ENCODE assay signal across 14 cellular contexts in genomic region chr13:45773944-45774343, GRCh38.
DNase-seq lines count a peak whose midpoint lies in the region; FAIRE-seq and TF ChIP-seq lines count a peak whose summit lies in the region.
"Had no signal": no experiment of that assay in that cellular context is flagged by ENCODE, and none has a peak within 500 bp of the region (broad histone marks: within the 10 kb centered on the region; RNA-seq: fewer than 3 reads in every experiment).

No MANE protein-coding gene starts in this region.

- H2AFZ ChIP-seq in mesenchymal stem cell (ENCODE audit: low read depth, low read length): peak overlapping the region; percentile 65

- H3K79me1 ChIP-seq in mesenchymal stem cell (replicated peaks; ENCODE audit: low read length, poor library complexity, severe bottlenecking): no peaks in the 10 kb centered on the region

- H2BK120ac ChIP-seq in mesenchymal stem cell (ENCODE audit: low read depth, low read length): no peak overlapping the region

- H4K91ac ChIP-seq in mesenchymal stem cell (ENCODE audit: low read length): no peak overlapping the region

- H2BK5ac ChIP-seq in mesenchymal stem cell (ENCODE audit: low read depth, low read length, poor library complexity, severe bottlenecking): no peak overlapping the region

- TF ChIP-seq CTCF in HEK293 (tag by site-specific recombination; IDR thresholded peaks at IDR 0.05) (no peak), bronchial epithelial cell (IDR thresholded peaks at IDR 0.05; ENCODE audit: insufficient read depth, low read length, severe bottlenecking) (no peak), vagina (IDR thresholded peaks at IDR 0.05) (no peak)

- peak; percentile 7 for FAIRE-seq in bronchial epithelial cell (lab: Jason Lieb, UNC)
- FAIRE-seq: GM12891, GM19239, HepG2 had no signal

- no peak overlapping the region for H3K4ac ChIP-seq in mesenchymal stem cell (ENCODE audit: low read depth in 1 of 2, low read length in 2 of 2)

- no peak overlapping the region for H2AK5ac ChIP-seq in mesenchymal stem cell (ENCODE audit: low read length, severe bottlenecking)

- peak overlapping the region in 1 of 2 experiments; percentile 74 for H2BK12ac ChIP-seq in mesenchymal stem cell (ENCODE audit: low read length in 2 of 2)

- H4K8ac ChIP-seq in mesenchymal stem cell (ENCODE audit: low read length): no peak overlapping the region

- DNase-seq in EH (ENCODE audit: low read depth) (peak; percentile 5), bronchial epithelial cell (ENCODE audit: low read depth) (no peak), mesenchymal stem cell (no peak), vagina (ENCODE audit: extremely low spot score in 2 of 2) (no peak), NCI-H226 (no peak)
- DNase-seq: Calu3; CD8-positive, alpha-beta T cell; DMS79 treated with DMSO at 0.1 percent for 48 hours; H7 had no signal

- no peak overlapping the region for H3K4me2 ChIP-seq in mesenchymal stem cell (ENCODE audit: low read length, poor library complexity, severe bottlenecking)
- H3K4me2 ChIP-seq: BLaER1 treated with 17β-estradiol and CSF1 and Interleukin-3, amounts not matched to agents 10 nM and 100 nM had no signal

- H3K27me3 ChIP-seq in bronchial epithelial cell (ENCODE audit: control insufficient read depth, insufficient read depth, low read length) (peaks cover 1% of the 10 kb centered on the region), mesenchymal stem cell (ENCODE audit: control insufficient read depth in 1 of 2, insufficient read depth in 1 of 2, low read length in 2 of 2) (peaks cover 52 to 61% of the 10 kb centered on the region in 2 experiments), vagina (no peaks in the 10 kb centered on the region)
- H3K27me3 ChIP-seq: BLaER1 treated with 17β-estradiol and CSF1 and Interleukin-3, amounts not matched to agents 10 nM and 100 nM had no signal

- H3K4me1 ChIP-seq in HEK293 (ENCODE audit: control insufficient read depth, insufficient read depth, low read length): peaks cover 6% of the 10 kb centered on the region; the same call in 1 of the 2 replicates
- no peaks in the 10 kb centered on the region for H3K4me1 ChIP-seq in mesenchymal stem cell (ENCODE audit: control insufficient read depth, insufficient read depth, low read depth, low read length)
- no peaks in the 10 kb centered on the region for H3K4me1 ChIP-seq in vagina

- no peaks in the 10 kb centered on the region for H3K36me3 ChIP-seq in HEK293 (ENCODE audit: control insufficient read depth in 2 of 2, insufficient read depth in 1 of 2, low read length in 2 of 2)
- H3K36me3 ChIP-seq in bronchial epithelial cell (ENCODE audit: control insufficient read depth, insufficient read depth, low read length): no peaks in the 10 kb centered on the region
- no peaks in the 10 kb centered on the region for H3K36me3 ChIP-seq in mesenchymal stem cell (ENCODE audit: control insufficient read depth in 1 of 2, insufficient read depth in 2 of 2, low read depth in 1 of 2, low read length in 2 of 2)
- H3K36me3 ChIP-seq in vagina: no peaks in the 10 kb centered on the region
- H3K36me3 ChIP-seq: BLaER1 treated with 17β-estradiol and CSF1 and Interleukin-3, amounts not matched to agents 10 nM and 100 nM had no signal

- WGBS in mesenchymal stem cell: 98% methylated on average over 3 of the region's 3 CpGs

- intact Hi-C loops in vagina (cut with DNase I): no loop called here

- H3K14ac ChIP-seq in mesenchymal stem cell (ENCODE audit: low read length in 2 of 2): no peak overlapping the region

- TF ChIP-seq POLR2A in vagina (IDR thresholded peaks at IDR 0.05): no peak

- POLR2A ChIA-PET in HEK293 (lab: Yijun Ruan, JAX): no interaction called here

- no peak overlapping the region for H3K23ac ChIP-seq in mesenchymal stem cell (ENCODE audit: low read length in 2 of 2)

- H3K27ac ChIP-seq in HEK293 (ENCODE audit: extremely low read depth, low read depth, low read length) (no peak overlapping the region), mesenchymal stem cell (ENCODE audit: low read length, poor library complexity, severe bottlenecking) (no peak overlapping the region), vagina (no peak overlapping the region)
- H3K27ac ChIP-seq: BLaER1 treated with 17β-estradiol and CSF1 and Interleukin-3, amounts not matched to agents 10 nM and 100 nM had no signal

- H3K4me3 ChIP-seq in HEK293 (ENCODE audit: low read depth, low read length) (no peak overlapping the region), bronchial epithelial cell (ENCODE audit: low read depth, low read length) (no peak overlapping the region), mesenchymal stem cell (ENCODE audit: insufficient read depth in 1 of 2, low read depth in 1 of 2, low read length in 2 of 2) (no peak overlapping the region), vagina (no peak overlapping the region)
- H3K4me3 ChIP-seq: BLaER1 treated with 17β-estradiol and CSF1 and Interleukin-3, amounts not matched to agents 10 nM and 100 nM had no signal

- CTCF ChIA-PET in HEK293 (lab: Yijun Ruan, JAX): interaction anchor here (0.5 kb wide), 1 partner anchor 9 kb away, joined by 3 read pairs; no protein-coding TSS in a partner anchor

- H3K18ac ChIP-seq in mesenchymal stem cell (ENCODE audit: low read depth in 1 of 2, low read length in 2 of 2): no peak overlapping the region

- no peak overlapping the region for H2BK15ac ChIP-seq in mesenchymal stem cell (ENCODE audit: low read depth, poor library complexity, severe bottlenecking)

- H3K9me3 ChIP-seq in HEK293 (ENCODE audit: control insufficient read depth, insufficient read depth, low read depth, low read length) (no peaks in the 10 kb centered on the region; the same call in 1 of the 2 replicates), mesenchymal stem cell (ENCODE audit: control insufficient read depth, low read length) (no peaks in the 10 kb centered on the region), vagina (no peaks in the 10 kb centered on the region)

- no peak overlapping the region for H3K9ac ChIP-seq in mesenchymal stem cell (ENCODE audit: low read length)
- H3K9ac ChIP-seq: BLaER1 treated with 17β-estradiol and CSF1 and Interleukin-3, amounts not matched to agents 10 nM and 100 nM had no signal

TF ChIP-seq in HEK293, 187 proteins besides CTCF, POLR2A, EP300 and RAD21:
- TF ChIP-seq REST (tag by site-specific recombination; IDR thresholded peaks at IDR 0.05) (no peak), GLIS1 (tag by site-specific recombination; IDR thresholded peaks at IDR 0.05) (0 out of 2 replicates have a peak, but pooled peaks have one; percentile 27)
TF ChIP-seq in HEK293: peak in this region for 1.
